Comparison of ENCODE assay signal across 1 cellular context in genomic region chr9:88106492-88106891, GRCh38.
TF ChIP-seq lines count a peak whose summit lies in the region.

No MANE protein-coding gene starts in this region.

TF ChIP-seq in IMR-90, 13 proteins besides CTCF, POLR2A, EP300 and RAD21:
- TF ChIP-seq USF2 (IDR thresholded peaks at IDR 0.05; ENCODE audit: low read depth, low read length) (no peak), SMC3 (IDR thresholded peaks at IDR 0.05; ENCODE audit: low read depth, low read length) (peak; percentile 53; the same call in 1 of the 2 replicates)
